Comparison of ENCODE assay signal across 1 cellular context in genomic region chr9:123087359-123087888, GRCh38.
TF ChIP-seq lines count a peak whose summit lies in the region.

No MANE protein-coding gene starts in this region.

TF ChIP-seq in GM23338, 12 proteins besides CTCF, POLR2A, EP300 and RAD21 (continued from another document):
- TF ChIP-seq ZNF462 (CRISPR knock-in tag; IDR thresholded peaks at IDR 0.05) (no peak), ZNF331 (CRISPR knock-in tag; IDR thresholded peaks at IDR 0.05; ENCODE audit: low read depth) (no peak), STAT1 (IDR thresholded peaks at IDR 0.05; ENCODE audit: unreplicated experiment) (no peak), EZH2phosphoT487 (IDR thresholded peaks at IDR 0.05; ENCODE audit: unreplicated experiment) (no peak)
